In the genomic region with DNA sequence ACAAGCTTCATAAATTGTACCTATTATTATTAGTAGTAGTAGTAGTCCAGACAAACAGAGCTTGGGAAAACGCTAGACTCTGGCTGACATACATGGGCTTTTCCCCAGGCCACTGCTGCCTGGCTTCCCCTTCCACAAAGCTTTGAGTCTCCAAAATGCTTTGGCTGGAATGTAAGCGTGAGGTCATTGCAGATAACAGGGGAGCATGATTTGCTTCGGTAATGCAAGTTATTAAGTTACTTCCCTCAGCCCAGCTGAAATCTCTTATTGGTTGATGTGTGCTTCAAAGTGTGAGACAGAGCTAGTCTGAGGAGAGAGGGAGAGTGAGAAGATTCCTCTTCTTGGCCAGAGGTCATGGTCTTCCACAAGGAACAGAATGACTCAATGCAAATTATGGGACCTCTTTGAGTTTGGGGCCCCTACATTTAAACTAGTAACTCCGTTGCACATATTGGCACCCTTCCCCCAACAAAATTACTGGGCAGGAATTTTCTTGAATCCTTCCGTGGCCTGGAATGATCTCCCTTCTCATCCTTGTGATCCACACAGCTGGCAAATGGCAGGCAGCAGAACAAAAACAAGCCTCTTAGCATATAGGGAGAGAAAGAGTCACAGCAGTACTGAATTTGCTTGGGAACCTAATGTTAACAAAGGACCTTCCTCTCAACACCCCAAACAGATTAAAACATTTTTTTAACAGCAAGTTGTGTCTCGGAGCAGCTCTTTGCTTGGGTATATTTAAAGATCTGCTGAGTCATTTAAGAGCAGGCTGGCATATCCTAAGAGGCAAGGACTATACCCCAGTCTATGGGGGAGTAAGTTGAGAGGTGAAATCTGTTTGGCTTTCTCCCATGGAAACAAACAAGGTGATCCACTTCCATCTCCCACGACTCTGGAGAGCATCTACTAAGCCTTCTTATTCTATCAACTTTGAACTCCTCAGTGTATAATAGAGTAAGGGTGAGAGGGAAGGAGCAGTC, we compare ENCODE assay signal across 17 cellular contexts. TPM values are rescaled to one million over a fixed set of nuclear protein-coding genes. Genes with fewer than 3 reads are reported as not detected.
DNase-seq lines count a peak whose midpoint lies in the region; TF ChIP-seq lines count a peak whose summit lies in the region.
"Had no signal": no experiment of that assay in that cellular context is flagged by ENCODE, and none has a peak within 500 bp of the region (broad histone marks: within the 10 kb centered on the region; RNA-seq: fewer than 3 reads in every experiment).

No MANE protein-coding gene starts in this region.

- H2AK5ac ChIP-seq in neuronal stem cell (ENCODE audit: low read depth, low read length) = no peak overlapping the region

- no CpG with 5 or more reads among the region's 7 CpGs for WGBS in neuronal stem cell (ENCODE audit: extremely low coverage in 2 of 2, insufficient read length in 2 of 2, insufficient replicate concordance in 1 of 2), 2 donors

- H3K27me3 ChIP-seq in neuronal stem cell (ENCODE audit: control insufficient read depth in 3 of 3, insufficient read depth in 3 of 3, low read depth in 1 of 3, low read length in 3 of 3) (no peaks in the 10 kb centered on the region), BE2C (no peaks in the 10 kb centered on the region)
- H3K27me3 ChIP-seq: foreskin keratinocyte, suprapubic skin had no signal

- no peak overlapping the region for H3K4ac ChIP-seq in neuronal stem cell (ENCODE audit: low read length)

- H3K36me3 ChIP-seq in neuronal stem cell (replicated peaks in 1 of 2; ENCODE audit: control insufficient read depth in 2 of 2, insufficient read depth in 2 of 2, low read length in 2 of 2) (no peaks in the 10 kb centered on the region), BE2C (no peaks in the 10 kb centered on the region)
- H3K36me3 ChIP-seq: suprapubic skin, WERI-Rb-1 had no signal

- H3K18ac ChIP-seq in neuronal stem cell (ENCODE audit: low read length) = no peak overlapping the region

- no peak overlapping the region for H2BK15ac ChIP-seq in neuronal stem cell (ENCODE audit: low read length)

- H4K8ac ChIP-seq in neuronal stem cell (ENCODE audit: low read depth, low read length) = no peak overlapping the region

- H3K4me2 ChIP-seq in neuronal stem cell (ENCODE audit: insufficient read depth, low read length, poor library complexity, severe bottlenecking) = no peak overlapping the region
- H3K4me2 ChIP-seq: KMS-11 had no signal

- H2AFZ ChIP-seq in neuronal stem cell (ENCODE audit: low read length) = no peak overlapping the region

- H3K14ac ChIP-seq in neuronal stem cell (ENCODE audit: low read length) = no peak overlapping the region

- no peak overlapping the region for H4K91ac ChIP-seq in neuronal stem cell (ENCODE audit: low read depth, low read length, poor library complexity)

- no peak overlapping the region for H2BK12ac ChIP-seq in neuronal stem cell (ENCODE audit: low read length)

- no peak overlapping the region for H3K23ac ChIP-seq in neuronal stem cell (ENCODE audit: low read depth, low read length, poor library complexity)

- no peaks in the 10 kb centered on the region for H3K79me1 ChIP-seq in neuronal stem cell (ENCODE audit: low read depth, low read length)

- no peaks in the 10 kb centered on the region for H3K9me3 ChIP-seq in neuronal stem cell (replicated peaks in 1 of 2; ENCODE audit: control insufficient read depth in 2 of 2, insufficient read depth in 1 of 2, low read depth in 1 of 2, low read length in 2 of 2)
- no peaks in the 10 kb centered on the region for H3K9me3 ChIP-seq in BE2C
- H3K9me3 ChIP-seq: suprapubic skin had no signal

- TF ChIP-seq CTCF in 22Rv1 (IDR thresholded peaks at IDR 0.05) = no peak
- TF ChIP-seq CTCF in fibroblast of mammary gland (conservative IDR thresholded peaks at IDR 0.05; ENCODE audit: control insufficient read depth, insufficient read depth, low read depth, low read length) = no peak
- TF ChIP-seq CTCF in BE2C (IDR thresholded peaks at IDR 0.05; ENCODE audit: low read depth, low read length) = no peak

- peak; percentile 8 for DNase-seq in OCI-M1 (lab: John Stamatoyannopoulos, UW)
- DNase-seq in fibroblast of mammary gland (ENCODE audit: low read depth) = peak; percentile 51
- DNase-seq in myocyte (ENCODE audit: low read depth) = peak; percentile 79
- no peak for DNase-seq in CD1c-positive myeloid dendritic cell (ENCODE audit: extremely low spot score)
- DNase-seq in neuronal stem cell (ENCODE audit: low spot score) = no peak
- no peak for DNase-seq in stimulated activated CD4-positive, alpha-beta T cell treated with anti-CD3 and anti-CD28 coated beads, Interleukin-4, amount 100 ng/mL, for 24 hours
- DNase-seq in BE2C = no peak
- DNase-seq: activated gamma-delta T cell treated with Interleukin-2 at 50 U/mL for 16 hours, foreskin keratinocyte, HCEC 1CT, NCI-H146, NCI-H446 treated with DMSO at 0.1 percent for 48 hours, WERI-Rb-1 had no signal

- no peak overlapping the region for H3K4me3 ChIP-seq in fibroblast of mammary gland (ENCODE audit: control insufficient read depth, low read depth, low read length)
- no peak overlapping the region for H3K4me3 ChIP-seq in neuronal stem cell (ENCODE audit: low read length in 2 of 2)
- H3K4me3 ChIP-seq in BE2C (ENCODE audit: low read depth, low read length) = no peak overlapping the region
- H3K4me3 ChIP-seq: suprapubic skin had no signal

- no peak overlapping the region for H2BK5ac ChIP-seq in neuronal stem cell (ENCODE audit: low read length)

- H3K27ac ChIP-seq in 22Rv1 (peak overlapping the region; percentile 98), neuronal stem cell (replicated peaks; ENCODE audit: low read length) (no peak overlapping the region)
- H3K27ac ChIP-seq: foreskin keratinocyte, KMS-11, suprapubic skin, WERI-Rb-1 had no signal

- H2BK120ac ChIP-seq in neuronal stem cell (ENCODE audit: low read depth, low read length) = no peak overlapping the region

- no peak overlapping the region for H3K9ac ChIP-seq in neuronal stem cell (ENCODE audit: low read depth, low read length, poor library complexity)
- H3K9ac ChIP-seq: KMS-11 had no signal

- H3K4me1 ChIP-seq in neuronal stem cell (ENCODE audit: control insufficient read depth in 2 of 2, insufficient read depth in 1 of 2, low read depth in 1 of 2, low read length in 2 of 2) (peaks cover 0 to 4% of the 10 kb centered on the region in 2 donors), BE2C (no peaks in the 10 kb centered on the region)
- H3K4me1 ChIP-seq: foreskin keratinocyte had no signal

RNA-seq across cellular contexts. Expression of gene AR, which starts 19.9 kb away (rescaled TPM):
- 22.8 and 24.1 TPM in 2 replicates for total RNA-seq in myocyte
- 6.1 TPM for polyA plus RNA-seq in myocyte (2012)
- polyA plus RNA-seq in neuronal stem cell (2013, experiment 1 of 2) = 2.7 TPM
- polyA plus RNA-seq in neuronal stem cell (2013, experiment 2 of 2) = 2.9 TPM
- polyA plus RNA-seq in BE2C (2012; ENCODE audit: insufficient read depth, insufficient read length, low read depth) = not detected
- total RNA-seq: OCI-LY7 had no signal
- polyA plus RNA-seq: foreskin keratinocyte had no signal

Comparison
In these comparisons a context has a peak if more than half of its experiments do, and no peak if none do; other contexts are left out.
1. DNase-seq: peak in OCI-M1 (single experiment), fibroblast of mammary gland (single experiment) and myocyte (single experiment); none in CD1c-positive myeloid dendritic cell (single experiment), neuronal stem cell (single experiment), stimulated activated CD4-positive, alpha-beta T cell treated with anti-CD3 and anti-CD28 coated beads, Interleukin-4, amount 100 ng/mL, for 24 hours (single experiment) and BE2C (single experiment).